ENCODE assay signal across 14 cellular contexts in the genomic region with DNA sequence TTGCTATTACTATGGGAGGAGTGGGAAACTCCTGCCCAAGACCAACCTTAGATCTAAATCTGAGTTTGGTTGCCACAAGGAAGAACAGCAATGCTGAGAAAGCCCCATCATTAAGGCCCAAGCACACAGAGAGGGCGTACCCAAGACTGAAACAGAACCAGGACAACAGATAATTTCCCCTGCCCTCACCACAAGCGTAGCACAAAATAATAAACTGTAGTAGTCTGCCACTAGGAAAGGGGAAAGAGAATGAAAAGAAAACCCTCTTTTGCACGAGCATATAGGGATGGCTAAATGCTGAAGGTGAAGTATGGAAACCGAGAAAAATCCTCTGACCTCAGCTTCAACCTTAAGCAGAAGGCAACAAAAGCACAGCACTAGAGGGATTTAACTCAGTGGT.
A peak's percentile ranks its signal among the peaks of the same experiment; 100 is the strongest.
DNase-seq lines count a peak whose midpoint lies in the region; ATAC-seq lines count a peak whose summit lies in the region.
"Had no signal": no experiment of that assay in that cellular context is flagged by ENCODE, and none has a peak within 500 bp of the region (broad histone marks: within the 10 kb centered on the region; RNA-seq: fewer than 3 reads in every experiment).

No MANE protein-coding gene starts in this region.

- no peaks in the 10 kb centered on the region for H3K9me3 ChIP-seq in SJCRH30 (replicated peaks)
- H3K9me3 ChIP-seq: uterus had no signal

- ATAC-seq in GM21576 (IDR thresholded peaks at IDR 0.05; ENCODE audit: unreplicated experiment) (peak; percentile 60), HG03159 (IDR thresholded peaks at IDR 0.05; ENCODE audit: unreplicated experiment) (peak; percentile 40), GM19452 (IDR thresholded peaks at IDR 0.05; ENCODE audit: unreplicated experiment) (no peak)
- peak; percentile 70 for ATAC-seq in stimulated activated naive CD8-positive, alpha-beta T cell treated with anti-CD3 and anti-CD28 coated beads, Interleukin-15, Interleukin-2, amounts not matched to agents 100 U/mL and 50 U/mL, for 24 hours

- H3K4me3 Mint-ChIP-seq in activated T-cell treated with anti-CD3 and anti-CD28 coated beads, Interleukin-2, amount 50 U/mL, for 24 hours: no peak overlapping the region
- H3K4me3 Mint-ChIP-seq: immature natural killer cell had no signal

- no peak overlapping the region for H3K27ac ChIP-seq in SJCRH30
- H3K27ac ChIP-seq: uterus had no signal

- no peak for DNase-seq in activated T-cell treated with anti-CD3 and anti-CD28 coated beads, Interleukin-2, amount 50 U/mL, for 24 hours
- no peak for DNase-seq in activated T-cell treated with anti-CD3 and anti-CD28 coated beads, Interleukin-2, amount 50 U/mL, for 1 hour
- no peak for DNase-seq in stimulated activated naive CD8-positive, alpha-beta T cell treated with anti-CD3 and anti-CD28 coated beads, Interleukin-15, Interleukin-2, amounts not matched to agents 100 U/mL and 50 U/mL, for 24 hours
- DNase-seq in SJCRH30 (no peak), hypothalamus (lab: John Stamatoyannopoulos, UW) (no peak)
- DNase-seq: ACHN, immature natural killer cell, NCI-H187 treated with DMSO at 0.1 percent for 48 hours, SHP77 treated with DMSO at 0.1 percent for 48 hours, uterus had no signal

- H3K4me1 Mint-ChIP-seq in activated T-cell treated with anti-CD3 and anti-CD28 coated beads, Interleukin-2, amount 50 U/mL, for 24 hours (ENCODE audit: low read depth): peaks cover 21% of the 10 kb centered on the region
- H3K4me1 Mint-ChIP-seq: immature natural killer cell had no signal

- peak overlapping the region; percentile 95 for H3K27ac Mint-ChIP-seq in activated T-cell treated with anti-CD3 and anti-CD28 coated beads, Interleukin-2, amount 50 U/mL, for 24 hours
- H3K27ac Mint-ChIP-seq: immature natural killer cell, progenitor cell of endocrine pancreas had no signal

- peaks cover 14% of the 10 kb centered on the region for H3K27me3 Mint-ChIP-seq in activated T-cell treated with anti-CD3 and anti-CD28 coated beads, Interleukin-2, amount 50 U/mL, for 24 hours
- H3K27me3 Mint-ChIP-seq: progenitor cell of endocrine pancreas had no signal

- H3K36me3 ChIP-seq in SJCRH30: no peaks in the 10 kb centered on the region
- H3K36me3 ChIP-seq: uterus had no signal

- no peaks in the 10 kb centered on the region for H3K4me1 ChIP-seq in SJCRH30
- H3K4me1 ChIP-seq: uterus had no signal

- no peaks in the 10 kb centered on the region for H3K36me3 Mint-ChIP-seq in activated T-cell treated with anti-CD3 and anti-CD28 coated beads, Interleukin-2, amount 50 U/mL, for 24 hours (ENCODE audit: low read depth)

- no peak overlapping the region for H3K4me3 ChIP-seq in SJCRH30
- H3K4me3 ChIP-seq: uterus had no signal

- H3K27me3 ChIP-seq in SJCRH30: no peaks in the 10 kb centered on the region
- H3K27me3 ChIP-seq: uterus had no signal

- no peaks in the 10 kb centered on the region for H3K9me3 Mint-ChIP-seq in activated T-cell treated with anti-CD3 and anti-CD28 coated beads, Interleukin-2, amount 50 U/mL, for 24 hours
- H3K9me3 Mint-ChIP-seq: immature natural killer cell had no signal
